Comparison of ENCODE assay signal across 17 cellular contexts in the genomic region with DNA sequence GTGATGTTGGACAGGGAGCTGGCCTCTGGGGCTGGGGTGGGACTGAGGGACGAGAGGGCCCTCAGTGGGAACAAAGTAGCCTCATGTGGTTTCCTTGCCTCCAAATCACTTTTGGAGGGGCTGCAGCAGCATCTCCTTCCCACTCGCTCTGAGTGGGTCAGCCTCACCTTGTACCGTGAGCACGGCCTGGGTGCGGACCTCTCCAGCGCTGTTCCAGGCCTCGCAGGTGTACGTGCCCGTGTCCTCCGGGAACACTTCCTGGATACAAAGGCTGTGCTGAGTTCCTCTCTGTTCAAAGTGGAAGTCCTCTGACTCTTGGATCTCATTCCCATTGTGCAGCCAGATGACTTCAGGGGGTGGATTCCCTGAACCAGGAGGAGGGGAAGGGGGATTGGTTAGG.
DNase-seq lines count a peak whose midpoint lies in the region; ATAC-seq and TF ChIP-seq lines count a peak whose summit lies in the region.
"Had no signal": no experiment of that assay in that cellular context is flagged by ENCODE, and none has a peak within 500 bp of the region (broad histone marks: within the 10 kb centered on the region; RNA-seq: fewer than 3 reads in every experiment).

No MANE protein-coding gene starts in this region.

- no peak overlapping the region for H3K9ac ChIP-seq in OCI-LY3 (ENCODE audit: low read length)
- H3K9ac ChIP-seq: BLaER1 treated with 17β-estradiol and CSF1 and Interleukin-3, amounts not matched to agents 10 nM and 100 nM had no signal

- H2AFZ ChIP-seq in OCI-LY3 (ENCODE audit: low read depth, low read length), result no peak overlapping the region

- H3K27me3 ChIP-seq in OCI-LY3 (ENCODE audit: low read depth, low read length) (no peaks in the 10 kb centered on the region), tibial artery (no peaks in the 10 kb centered on the region)
- H3K27me3 ChIP-seq: BLaER1 treated with 17β-estradiol and CSF1 and Interleukin-3, amounts not matched to agents 10 nM and 100 nM had no signal

- no peaks in the 10 kb centered on the region for H4K20me1 ChIP-seq in OCI-LY3 (ENCODE audit: insufficient read depth, low read length)
- H4K20me1 ChIP-seq: BLaER1 treated with 17β-estradiol and CSF1 and Interleukin-3, amounts not matched to agents 10 nM and 100 nM had no signal

- H3K4me1 ChIP-seq in OCI-LY3 (ENCODE audit: low read length), result peaks cover 3% of the 10 kb centered on the region; the same call in 1 of the 2 replicates
- peaks cover 0 to 56% (median 29%) of the 10 kb centered on the region in 4 donors for H3K4me1 ChIP-seq in tibial artery
- H3K4me1 ChIP-seq: Caco-2 had no signal

- no peak for ATAC-seq in sciatic nerve
- ATAC-seq in HG03175 (IDR thresholded peaks at IDR 0.05; ENCODE audit: unreplicated experiment), result no peak
- no peak for ATAC-seq in Right ventricle myocardium inferior
- ATAC-seq: CD8-positive, alpha-beta T cell had no signal

- intact Hi-C loops in sciatic nerve (cut with DNase I) (no loop called here), tibial artery (cut with DNase I; ENCODE audit: low total_unique reads) (no loop called here), Right ventricle myocardium inferior (cut with DNase I) (no loop called here)

- H3K79me2 ChIP-seq in OCI-LY3 (ENCODE audit: low read length), result no peaks in the 10 kb centered on the region

- H3K4me3 ChIP-seq in OCI-LY3 (ENCODE audit: low read length), result no peak overlapping the region
- H3K4me3 ChIP-seq in tibial artery, result no peak overlapping the region
- H3K4me3 ChIP-seq: BLaER1 treated with 17β-estradiol and CSF1 and Interleukin-3, amounts not matched to agents 10 nM and 100 nM had no signal

- H3K9me3 ChIP-seq in OCI-LY3 (ENCODE audit: insufficient read depth, low read length) (no peaks in the 10 kb centered on the region), tibial artery (no peaks in the 10 kb centered on the region)
- H3K9me3 ChIP-seq: BLaER1 treated with 17β-estradiol and CSF1 and Interleukin-3, amounts not matched to agents 10 nM and 100 nM; Caco-2 had no signal

- DNase-seq in mesenteric fat pad (ENCODE audit: low spot score), result peak; percentile 85
- DNase-seq in sciatic nerve (ENCODE audit: low spot score), result peak; percentile 38
- DNase-seq in tibial artery, result peak; percentile 9 to 62
- no peak for DNase-seq in H4 (ENCODE audit: low spot score)
- no peak for DNase-seq in NCI-H1048 (lab: John Stamatoyannopoulos, UW)
- no peak for DNase-seq in Right ventricle myocardium inferior (ENCODE audit: missing footprints)
- DNase-seq: 8988T; ACHN; Caco-2; Calu3; CD4-positive, alpha-beta T cell; CD8-positive, alpha-beta T cell; GF-D8 had no signal

- H3K27ac ChIP-seq in OCI-LY3 (ENCODE audit: low read length), result peak overlapping the region; percentile 61
- peak overlapping the region; percentile 4 to 31 for H3K27ac ChIP-seq in tibial artery
- H3K27ac ChIP-seq: BLaER1 treated with 17β-estradiol and CSF1 and Interleukin-3, amounts not matched to agents 10 nM and 100 nM; C4-2B had no signal

- no peaks in the 10 kb centered on the region for H3K36me3 ChIP-seq in OCI-LY3 (replicated peaks; ENCODE audit: low read depth, low read length)
- H3K36me3 ChIP-seq in tibial artery, result peaks cover 0 to 21% (median 6%) of the 10 kb centered on the region in 3 donors

- 0 out of 2 replicates have a peak overlapping the region, but pooled peaks have one; percentile 24 for H3K4me2 ChIP-seq in OCI-LY3 (ENCODE audit: low read length)

- no peak for TF ChIP-seq CTCF in OCI-LY3 (IDR thresholded peaks at IDR 0.05; ENCODE audit: low read depth, low read length)
- TF ChIP-seq CTCF in tibial artery (IDR thresholded peaks at IDR 0.05), result no peak

Comparison
In these comparisons a context has a peak if more than half of its experiments do, and no peak if none do; other contexts are left out.
1. DNase-seq: peak in mesenteric fat pad (single experiment), sciatic nerve (single experiment) and tibial artery (2 of 2); none in H4 (single experiment), NCI-H1048 (single experiment) and Right ventricle myocardium inferior (single experiment).